ENCODE assay signal across 18 cellular contexts in the genomic region with DNA sequence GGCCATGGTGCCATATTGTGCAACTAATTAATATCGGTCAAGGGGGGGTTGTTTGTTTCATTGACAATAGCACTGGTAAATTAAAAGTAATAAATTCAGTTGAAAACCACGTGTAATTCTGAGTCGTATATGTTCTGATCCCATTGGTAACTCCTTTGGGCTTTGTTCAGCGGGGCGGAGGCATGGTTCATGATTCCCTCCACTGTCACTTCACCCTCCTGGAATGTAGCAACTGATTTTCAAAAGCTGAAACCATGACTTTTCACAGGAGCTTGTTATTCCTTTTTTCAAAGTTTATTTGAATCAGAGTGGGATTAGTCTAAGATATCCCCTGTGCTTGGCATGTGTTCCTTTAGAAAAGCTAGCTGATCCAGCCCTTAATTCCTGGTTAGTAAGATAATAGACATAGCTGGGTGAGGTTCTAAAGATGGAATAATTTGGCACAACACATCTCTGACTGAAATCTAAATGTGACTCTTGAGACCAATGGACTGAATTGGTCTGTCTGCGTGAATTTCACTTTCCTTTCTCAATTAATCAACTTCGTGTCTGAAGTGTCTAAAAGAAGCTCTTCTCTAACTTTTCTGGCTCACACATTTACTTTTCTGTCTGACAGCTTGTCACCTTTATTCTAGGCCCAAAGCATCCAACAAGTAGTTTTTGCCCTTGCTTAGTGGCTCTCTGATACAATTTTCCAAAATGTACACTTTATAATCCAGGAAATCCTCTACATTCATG.
"Had no signal": no experiment of that assay in that cellular context is flagged by ENCODE, and none has a peak within 500 bp of the region (broad histone marks: within the 10 kb centered on the region; RNA-seq: fewer than 3 reads in every experiment).

No MANE protein-coding gene starts in this region.

- H3K4me1 Mint-ChIP-seq: activated naive CD4-positive, alpha-beta T cell treated with anti-CD3 and anti-CD28 coated beads, Interleukin-2, amount 50 U/mL, for 24 hours; natural killer cell had no signal

- H3K27ac Mint-ChIP-seq: activated naive CD4-positive, alpha-beta T cell treated with anti-CD3 and anti-CD28 coated beads, Interleukin-2, amount 50 U/mL, for 24 hours; dendritic cell treated with granulocyte-macrophage colony-stimulating factor and Interleukin-4, amounts not matched to agents 40 ng/mL and 50 ng/mL, for 4 days; natural killer cell; stimulated activated naive CD8-positive, alpha-beta T cell treated with anti-CD3 and anti-CD28 coated beads, Interleukin-15, Interleukin-2, amounts not matched to agents 100 ng/mL and 50 ng/mL, for 24 hours; T-helper 1 cell treated with Interleukin-12 subunit alpha and Interleukin-12 subunit beta and Interleukin-4 antibody, amounts not matched to agents 30 μg/mL and 1 μg/mL, for 36 hours had no signal

- FAIRE-seq: astrocyte, bronchial epithelial cell had no signal

- H3K9me3 Mint-ChIP-seq: activated naive CD4-positive, alpha-beta T cell treated with anti-CD3 and anti-CD28 coated beads, Interleukin-2, amount 50 U/mL, for 24 hours; T-helper 1 cell treated with Interleukin-12 subunit alpha and Interleukin-12 subunit beta and Interleukin-4 antibody, amounts not matched to agents 30 μg/mL and 1 μg/mL, for 36 hours had no signal

- H3K4me1 ChIP-seq: adrenal gland, transverse colon, uterus had no signal

- H3K4me3 Mint-ChIP-seq: activated naive CD4-positive, alpha-beta T cell treated with anti-CD3 and anti-CD28 coated beads, Interleukin-2, amount 50 U/mL, for 24 hours; dendritic cell treated with granulocyte-macrophage colony-stimulating factor and Interleukin-4, amounts not matched to agents 40 ng/mL and 50 ng/mL, for 4 days; natural killer cell; stimulated activated naive CD8-positive, alpha-beta T cell treated with anti-CD3 and anti-CD28 coated beads, Interleukin-15, Interleukin-2, amounts not matched to agents 100 ng/mL and 50 ng/mL, for 24 hours; T-helper 1 cell treated with Interleukin-12 subunit alpha and Interleukin-12 subunit beta and Interleukin-4 antibody, amounts not matched to agents 30 μg/mL and 1 μg/mL, for 36 hours had no signal

- H3K27ac ChIP-seq: adrenal gland, hepatocyte, transverse colon, uterus had no signal

- H3K9me3 ChIP-seq: uterus had no signal

- H3K36me3 ChIP-seq: adrenal gland, transverse colon had no signal

- DNase-seq: activated CD4-positive, alpha-beta T cell treated with anti-CD3 and anti-CD28 coated beads, Interleukin-2, amount 50 U/mL, for 4 hours; activated gamma-delta T cell; adrenal gland; effector CD8-positive, alpha-beta T cell; natural killer cell; retina; stimulated activated CD4-positive, alpha-beta T cell treated with anti-CD3 and anti-CD28 coated beads, Interleukin-2, amount 100 ng/mL, for 48 hours; transverse colon; uterus had no signal

- H3K4me3 ChIP-seq: adrenal gland, hepatocyte, transverse colon, uterus had no signal

- ATAC-seq: activated CD4-positive, CD25-positive, alpha-beta regulatory T cell treated with anti-CD3 and anti-CD28 coated beads, Interleukin-2, amount 50 U/mL, for 24 hours; esophagus mucosa; natural killer cell had no signal

- H3K27me3 ChIP-seq: adrenal gland, hepatocyte, transverse colon, uterus had no signal

- H3K27me3 Mint-ChIP-seq: activated naive CD4-positive, alpha-beta T cell treated with anti-CD3 and anti-CD28 coated beads, Interleukin-2, amount 50 U/mL, for 24 hours; dendritic cell treated with granulocyte-macrophage colony-stimulating factor and Interleukin-4, amounts not matched to agents 40 ng/mL and 50 ng/mL, for 4 days; stimulated activated naive CD8-positive, alpha-beta T cell treated with anti-CD3 and anti-CD28 coated beads, Interleukin-15, Interleukin-2, amounts not matched to agents 100 ng/mL and 50 ng/mL, for 24 hours had no signal
